Comparison of ENCODE assay signal across 9 cellular contexts in genomic region chr4:140103676-140104075, GRCh38. TPM values are rescaled to one million over a fixed set of nuclear protein-coding genes. Genes with fewer than 3 reads are reported as not detected.
DNase-seq lines count a peak whose midpoint lies in the region; ATAC-seq, FAIRE-seq and TF ChIP-seq lines count a peak whose summit lies in the region.
"Had no signal": no experiment of that assay in that cellular context is flagged by ENCODE, and none has a peak within 500 bp of the region (broad histone marks: within the 10 kb centered on the region; RNA-seq: fewer than 3 reads in every experiment).

No MANE protein-coding gene starts in this region.

- H3K4me3 ChIP-seq in ACC112 (ENCODE audit: low read depth, low read length) (peak overlapping the region; percentile 34; the same call in 1 of the 2 replicates), H7 (ENCODE audit: insufficient read depth, low read depth, low read length) (no peak overlapping the region)
- H3K4me3 ChIP-seq: right lobe of liver had no signal

- POLR2A ChIA-PET in activated CD4-positive, alpha-beta memory T cell treated with anti-CD3 and anti-CD28 coated beads for 36 hours (lab: Charles Lee) = interaction anchor here (0.9 to 1.0 kb wide), 3 partner anchors 8 to 245 kb away, joined by 3 to 5 read pairs (median 3); no protein-coding TSS in a partner anchor

- H3K4me3 Mint-ChIP-seq in activated CD4-positive, alpha-beta memory T cell treated with anti-CD3 and anti-CD28 coated beads for 36 hours = no peak overlapping the region
- H3K4me3 Mint-ChIP-seq in natural killer cell = no peak overlapping the region

- H3K27me3 Mint-ChIP-seq in activated CD4-positive, alpha-beta memory T cell treated with anti-CD3 and anti-CD28 coated beads for 36 hours = no peaks in the 10 kb centered on the region
- H3K27me3 Mint-ChIP-seq in natural killer cell (ENCODE audit: low read depth in 2 of 2) = peaks cover 18 to 27% of the 10 kb centered on the region in 2 donors

- H3K27me3 ChIP-seq in ACC112 (ENCODE audit: insufficient read depth, low read length) (no peaks in the 10 kb centered on the region), H7 (ENCODE audit: control insufficient read depth, insufficient read depth, low read length) (no peaks in the 10 kb centered on the region)
- H3K27me3 ChIP-seq: right lobe of liver had no signal

- peak overlapping the region; percentile 78 for H3K27ac ChIP-seq in ACC112 (ENCODE audit: low read depth, low read length)
- H3K27ac ChIP-seq: right lobe of liver had no signal

- intact Hi-C loops in activated CD4-positive, alpha-beta memory T cell treated with anti-CD3 and anti-CD28 coated beads for 36 hours (cut with micrococcal nuclease) = loop anchor here (1.0 to 10.0 kb wide), 6 partner anchors 8 to 245 kb away; no protein-coding TSS in a partner anchor
- intact Hi-C loops in natural killer cell (cut with micrococcal nuclease) (no loop called here), posterior cingulate gyrus (cut with DNase I) (no loop called here)

- H2AFZ ChIP-seq in ACC112 (ENCODE audit: low read length, unreplicated experiment) = peak overlapping the region; percentile 89

- H3K36me3 Mint-ChIP-seq in activated CD4-positive, alpha-beta memory T cell treated with anti-CD3 and anti-CD28 coated beads for 36 hours = no peaks in the 10 kb centered on the region
- no peaks in the 10 kb centered on the region for H3K36me3 Mint-ChIP-seq in natural killer cell

- CTCF ChIA-PET in activated CD4-positive, alpha-beta memory T cell treated with anti-CD3 and anti-CD28 coated beads for 36 hours (lab: Charles Lee) = interaction anchor here (0.9 to 1.5 kb wide), 3 partner anchors 33 to 52 kb away, joined by 3 to 4 read pairs (median 3); no protein-coding TSS in a partner anchor

- FAIRE-seq in GM19239 (lab: Jason Lieb, UNC) = peak; percentile 60

- H3K36me3 ChIP-seq in ACC112 (ENCODE audit: insufficient read depth, low read length) (no peaks in the 10 kb centered on the region), H7 (replicated peaks; ENCODE audit: control insufficient read depth, insufficient read depth, low read length) (no peaks in the 10 kb centered on the region)
- H3K36me3 ChIP-seq: right lobe of liver had no signal

- peak overlapping the region; percentile 73 for H3K27ac Mint-ChIP-seq in activated CD4-positive, alpha-beta memory T cell treated with anti-CD3 and anti-CD28 coated beads for 36 hours
- no peak overlapping the region for H3K27ac Mint-ChIP-seq in natural killer cell

- H3K9me3 Mint-ChIP-seq in activated CD4-positive, alpha-beta memory T cell treated with anti-CD3 and anti-CD28 coated beads for 36 hours = no peaks in the 10 kb centered on the region
- no peaks in the 10 kb centered on the region for H3K9me3 Mint-ChIP-seq in natural killer cell

- TF ChIP-seq CTCF in natural killer cell (IDR thresholded peaks at IDR 0.05) = no peak

- no peak for DNase-seq in GM19239 (ENCODE audit: insufficient read length, low spot score)
- DNase-seq in activated CD4-positive, alpha-beta memory T cell treated with anti-CD3 and anti-CD28 coated beads for 36 hours = peak; percentile 81
- no peak for DNase-seq in natural killer cell
- no peak for DNase-seq in posterior cingulate gyrus
- DNase-seq in AG08396 (ENCODE audit: low spot score) = no peak
- DNase-seq in H7 = no peak
- DNase-seq: right lobe of liver had no signal

- peaks cover 49% of the 10 kb centered on the region for H3K4me1 Mint-ChIP-seq in activated CD4-positive, alpha-beta memory T cell treated with anti-CD3 and anti-CD28 coated beads for 36 hours (ENCODE audit: low read depth)
- H3K4me1 Mint-ChIP-seq in natural killer cell = peaks cover 10 to 14% of the 10 kb centered on the region in 2 donors

- ATAC-seq in HG03442 (IDR thresholded peaks at IDR 0.05; ENCODE audit: unreplicated experiment) (peak; percentile 92), natural killer cell (peak; percentile 71 to 85 (median 79))

- H3K79me2 ChIP-seq in ACC112 (ENCODE audit: control insufficient read depth, insufficient read depth, low read length, unreplicated experiment) = no peaks in the 10 kb centered on the region

- peaks cover 39% of the 10 kb centered on the region for H3K4me1 ChIP-seq in ACC112 (ENCODE audit: control insufficient read depth, insufficient read depth, low read length, unreplicated experiment)

RNA-seq across cellular contexts. Expression of gene MAML3, which starts 50.3 kb away (rescaled TPM):
- total RNA-seq in activated CD4-positive, alpha-beta memory T cell treated with anti-CD3 and anti-CD28 coated beads for 36 hours = under 1 TPM; 0.51 to 0.76 TPM
- total RNA-seq in natural killer cell = 1 to 10 TPM; 1.7 to 5.6 (median 2.8) TPM
- total RNA-seq in H7 (2014; rRNA removed; shearing (Covaris generic)) = 5.9 and 7.1 TPM in 2 replicates
